Comparison of ENCODE assay signal across 15 cellular contexts in genomic region chr22:27213766-27214581, GRCh38.
DNase-seq lines count a peak whose midpoint lies in the region; ATAC-seq and TF ChIP-seq lines count a peak whose summit lies in the region.
"Had no signal": no experiment of that assay in that cellular context is flagged by ENCODE, and none has a peak within 500 bp of the region (broad histone marks: within the 10 kb centered on the region; RNA-seq: fewer than 3 reads in every experiment).

No MANE protein-coding gene starts in this region.

- intact Hi-C loops in sciatic nerve (cut with DNase I) = no loop called here

- peak overlapping the region; percentile 82 to 85 for H3K27ac ChIP-seq in coronary artery

- H3K27me3 Mint-ChIP-seq in WTC11 (ENCODE audit: low read depth) = peaks cover 3% of the 10 kb centered on the region

- ATAC-seq in sciatic nerve (peak; percentile 83), WTC11 (no peak)
- ATAC-seq: activated T-cell treated with anti-CD3 and anti-CD28 coated beads, Interleukin-2, amount 50 U/mL, for 4 hours had no signal

- H3K27ac Mint-ChIP-seq in WTC11 = no peak overlapping the region

- CTCF ChIA-PET in HEK293T (lab: Yijun Ruan, JAX) (no interaction called here), WTC11 (lab: Charles Lee) (no interaction called here)

- no peak overlapping the region for H3K4me3 Mint-ChIP-seq in WTC11
- H3K4me3 Mint-ChIP-seq: activated T-cell treated with anti-CD3 and anti-CD28 coated beads, Interleukin-2, amount 50 U/mL, for 4 hours had no signal

- no peak for TF ChIP-seq CTCF in AG09309 (IDR thresholded peaks at IDR 0.05; ENCODE audit: control insufficient read depth, insufficient read depth, low read depth, low read length, missing control alignments)
- TF ChIP-seq CTCF in coronary artery (IDR thresholded peaks at IDR 0.05) = no peak
- no peak for TF ChIP-seq CTCF in WTC11 (IDR thresholded peaks at IDR 0.05)

- H3K4me1 Mint-ChIP-seq in WTC11 = peaks cover 16% of the 10 kb centered on the region

- no peak overlapping the region for H3K4me3 ChIP-seq in AG09309 (ENCODE audit: control insufficient read depth, low read depth, low read length)
- no peak overlapping the region for H3K4me3 ChIP-seq in coronary artery
- H3K4me3 ChIP-seq: prostate gland had no signal

- DNase-seq in AG09309 (ENCODE audit: low read depth) (peak; percentile 25), coronary artery (ENCODE audit: low spot score) (peak; percentile 87), islet precursor cell (peak; percentile 46), sciatic nerve (ENCODE audit: low spot score) (peak; percentile 79), HEK293T (ENCODE audit: extremely low spot score) (no peak), midbrain (lab: John Stamatoyannopoulos, UW) (no peak), WTC11 (ENCODE audit: low spot score) (no peak)
- no peak for DNase-seq in activated CD4-positive, alpha-beta T cell treated with anti-CD3 and anti-CD28 coated beads, Interleukin-2, amount 50 U/mL, for 48 hours
- DNase-seq: activated T-cell treated with anti-CD3 and anti-CD28 coated beads, Interleukin-2, amount 50 U/mL, for 4 hours; anterior cingulate cortex; EL; erythroblast; KBM-7; NCI-H187 had no signal

- POLR2A ChIA-PET in HEK293T (lab: Yijun Ruan, JAX) (no interaction called here), WTC11 (lab: Charles Lee) (no interaction called here)

- H3K9me3 Mint-ChIP-seq in WTC11 = no peaks in the 10 kb centered on the region
- H3K9me3 Mint-ChIP-seq: activated T-cell treated with anti-CD3 and anti-CD28 coated beads, Interleukin-2, amount 50 U/mL, for 4 hours had no signal

- H3K36me3 Mint-ChIP-seq in WTC11 = no peaks in the 10 kb centered on the region

TF ChIP-seq in HEK293T, 16 proteins besides CTCF, POLR2A, EP300 and RAD21:
- TF ChIP-seq LEF1 (IDR thresholded peaks at IDR 0.05; ENCODE audit: borderline replicate concordance) (no peak), BHLHE40 (IDR thresholded peaks at IDR 0.05; ENCODE audit: borderline replicate concordance) (no peak), FOXA1 (IDR thresholded peaks at IDR 0.05) (no peak), CTBP1 (IDR thresholded peaks at IDR 0.05; ENCODE audit: borderline replicate concordance) (no peak)

TF ChIP-seq in WTC11, 78 proteins besides CTCF, POLR2A, EP300 and RAD21:
- no peak for TF ChIP-seq MXD4 (CRISPR knock-in tag; IDR thresholded peaks at IDR 0.05; ENCODE audit: borderline replicate concordance)
- no peak for TF ChIP-seq TP53 (CRISPR knock-in tag; IDR thresholded peaks at IDR 0.05)
- no peak for TF ChIP-seq FOXP4 (CRISPR knock-in tag; IDR thresholded peaks at IDR 0.05)

Comparison
In these comparisons a context has a peak if more than half of its experiments do, and no peak if none do; other contexts are left out.
1. DNase-seq: peak in AG09309 (single experiment), coronary artery (single experiment), islet precursor cell (single experiment) and sciatic nerve (single experiment); none in HEK293T (single experiment), activated CD4-positive, alpha-beta T cell treated with anti-CD3 and anti-CD28 coated beads, Interleukin-2, amount 50 U/mL, for 48 hours (0 of 2), midbrain (single experiment) and WTC11 (single experiment).